ENCODE assay signal across 26 cellular contexts in the genomic region with DNA sequence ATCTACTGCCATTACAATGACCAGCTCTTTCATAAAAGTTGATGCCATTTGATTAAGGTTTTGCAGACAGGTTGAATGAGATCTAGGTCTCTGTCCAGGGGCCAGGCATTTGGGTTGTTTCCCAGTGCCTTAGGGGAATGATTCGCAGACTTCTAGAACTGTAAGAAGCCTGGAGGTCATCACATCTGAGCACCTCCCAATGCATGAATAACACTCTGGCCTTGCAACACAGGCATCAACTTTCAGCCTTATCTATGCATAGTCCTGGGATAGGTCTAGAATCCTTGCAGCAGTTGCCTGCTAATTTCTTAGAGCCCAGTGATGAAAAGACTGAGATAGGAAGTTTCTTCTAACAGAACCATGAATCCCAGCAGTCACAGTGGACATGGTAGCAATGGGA. TPM values are rescaled to one million over a fixed set of nuclear protein-coding genes. Genes with fewer than 3 reads are reported as not detected.
"Had no signal": no experiment of that assay in that cellular context is flagged by ENCODE, and none has a peak within 500 bp of the region (broad histone marks: within the 10 kb centered on the region; RNA-seq: fewer than 3 reads in every experiment).

No MANE protein-coding gene starts in this region.

- H2AFZ ChIP-seq: parathyroid adenoma had no signal

- ATAC-seq: naive thymus-derived CD8-positive, alpha-beta T cell; psoas muscle; right cardiac atrium; right lobe of liver; stimulated activated effector memory CD8-positive, alpha-beta T cell treated with anti-CD3 and anti-CD28 coated beads, Interleukin-12 subunit alpha, Interleukin-12 subunit beta, amount 100 ng/mL, for 72 hours; stimulated activated naive B cell treated with anti-CD40 and anti-IgM and Interleukin-4, amounts not matched to agents 10 μg/mL and 1 μg/mL and 100 μg/mL, for 72 hours; upper lobe of right lung had no signal

- H3K36me3 ChIP-seq: neutrophil, ovary, right lobe of liver, sigmoid colon, stomach, tibial artery, transverse colon, upper lobe of right lung, uterus had no signal

- H3K9ac ChIP-seq: parathyroid adenoma had no signal

- H3K27ac ChIP-seq: neutrophil, ovary, parathyroid adenoma, psoas muscle, right lobe of liver, sigmoid colon, stomach, testis, tibial artery, transverse colon, upper lobe of right lung, uterus had no signal

- DNase-seq: naive thymus-derived CD8-positive, alpha-beta T cell; nephron progenitor cell; nucleus accumbens; ovary; posterior cingulate gyrus; psoas muscle; right cardiac atrium; right lobe of liver; sigmoid colon; small intestine; stimulated activated CD4-positive, alpha-beta T cell treated with anti-CD3 and anti-CD28 coated beads, Interleukin-15, amount 100 ng/mL, for 24 hours; stimulated activated CD4-positive, alpha-beta T cell treated with anti-CD3 and anti-CD28 coated beads, Interleukin-2, amount 100 ng/mL, for 24 hours; stimulated activated CD4-positive, alpha-beta T cell treated with anti-CD3 and anti-CD28 coated beads, Interleukin-2, amount 100 ng/mL, for 48 hours; stimulated activated CD4-positive, alpha-beta T cell treated with anti-CD3 and anti-CD28 coated beads, Interleukin-4, amount 100 ng/mL, for 24 hours; stimulated activated naive B cell treated with anti-CD40 and anti-IgM and Interleukin-4, amounts not matched to agents 10 μg/mL and 1 μg/mL and 100 μg/mL, for 72 hours; stimulated activated naive CD4-positive, alpha-beta T cell treated with Interleukin-2 at 50 U/mL for 16 hours; stomach; testis; tibial artery; transverse colon; upper lobe of right lung; uterus had no signal

- H3K9me3 ChIP-seq: neutrophil, ovary, psoas muscle, right lobe of liver, sigmoid colon, stomach, testis, tibial artery, transverse colon, upper lobe of right lung, uterus had no signal

- H3K79me2 ChIP-seq: parathyroid adenoma had no signal

- H3K4me3 ChIP-seq: ovary, psoas muscle, right lobe of liver, sigmoid colon, stomach, testis, tibial artery, transverse colon, upper lobe of right lung, uterus had no signal

- H3K27me3 ChIP-seq: neutrophil, ovary, right lobe of liver, sigmoid colon, stomach, testis, transverse colon, upper lobe of right lung, uterus had no signal

- H3K4me1 ChIP-seq: parathyroid adenoma, psoas muscle, right lobe of liver, testis, tibial artery, transverse colon, upper lobe of right lung, uterus had no signal

RNA-seq across cellular contexts. Expression of gene KCND3, which starts 44.8 kb away (rescaled TPM):
- total RNA-seq: naive thymus-derived CD8-positive, alpha-beta T cell; natural killer cell treated with Interleukin-12 subunit alpha and Interleukin-12 subunit beta and Interleukin-15 and Interleukin-18, amount 100 ng/mL, for 72 hours had no signal
